Comparison of ENCODE assay signal across 24 cellular contexts in genomic region chr22:20666560-20666959, GRCh38.
"Had no signal": no experiment of that assay in that cellular context is flagged by ENCODE, and none has a peak within 500 bp of the region (broad histone marks: within the 10 kb centered on the region; RNA-seq: fewer than 3 reads in every experiment).

No MANE protein-coding gene starts in this region.

- H3K4me3 ChIP-seq: coronary artery, esophagus muscularis mucosa, gastrocnemius medialis, heart right ventricle, left lung, lower lobe of right lung, mucosa of descending colon had no signal

- H3K27ac ChIP-seq: coronary artery, esophagus muscularis mucosa, foreskin keratinocyte, gastrocnemius medialis, heart right ventricle, left lung, lower lobe of right lung had no signal

- H3K36me3 Mint-ChIP-seq: mesothelial cell of epicardium had no signal

- H3K4me1 ChIP-seq: gastrocnemius medialis, heart right ventricle, left lung, lower lobe of right lung had no signal

- FAIRE-seq: colon, endothelial cell of umbilical vein, islet of Langerhans, keratinocyte had no signal

- H3K36me3 ChIP-seq: esophagus muscularis mucosa, gastrocnemius medialis, heart right ventricle, left lung, lower lobe of right lung had no signal

- H3K27ac Mint-ChIP-seq: dendritic cell treated with granulocyte-macrophage colony-stimulating factor and Interleukin-4, amounts not matched to agents 40 ng/mL and 50 ng/mL, for 4 days; effector memory CD8-positive, alpha-beta T cell; endodermal cell; mesothelial cell of epicardium; naive thymus-derived CD4-positive, alpha-beta T cell had no signal

- H3K4me1 Mint-ChIP-seq: endodermal cell, mesothelial cell of epicardium had no signal

- DNase-seq: effector CD8-positive, alpha-beta T cell; effector memory CD8-positive, alpha-beta T cell; endodermal cell; foreskin keratinocyte; gastrocnemius medialis; glutamatergic neuron; head of caudate nucleus; heart right ventricle; hippocampal formation; left cardiac atrium; left lung; left ventricle myocardium superior; lower lobe of right lung; mesenchymal stem cell; mucosa of descending colon; naive thymus-derived CD4-positive, alpha-beta T cell had no signal

- H3K9me3 ChIP-seq: gastrocnemius medialis, left lung, lower lobe of right lung, mucosa of descending colon had no signal

- H3K9me3 Mint-ChIP-seq: endodermal cell had no signal

- ATAC-seq: effector memory CD8-positive, alpha-beta T cell; foreskin keratinocyte; gastrocnemius medialis; heart right ventricle; left cardiac atrium; left lung; left ventricle myocardium superior; lower lobe of right lung; mucosa of descending colon; naive thymus-derived CD4-positive, alpha-beta T cell had no signal

- H3K4me3 Mint-ChIP-seq: dendritic cell treated with granulocyte-macrophage colony-stimulating factor and Interleukin-4, amounts not matched to agents 40 ng/mL and 50 ng/mL, for 4 days; effector memory CD8-positive, alpha-beta T cell; endodermal cell; mesothelial cell of epicardium; naive thymus-derived CD4-positive, alpha-beta T cell had no signal
